8 cellular contexts compared by ENCODE assay signal in the genomic region with DNA sequence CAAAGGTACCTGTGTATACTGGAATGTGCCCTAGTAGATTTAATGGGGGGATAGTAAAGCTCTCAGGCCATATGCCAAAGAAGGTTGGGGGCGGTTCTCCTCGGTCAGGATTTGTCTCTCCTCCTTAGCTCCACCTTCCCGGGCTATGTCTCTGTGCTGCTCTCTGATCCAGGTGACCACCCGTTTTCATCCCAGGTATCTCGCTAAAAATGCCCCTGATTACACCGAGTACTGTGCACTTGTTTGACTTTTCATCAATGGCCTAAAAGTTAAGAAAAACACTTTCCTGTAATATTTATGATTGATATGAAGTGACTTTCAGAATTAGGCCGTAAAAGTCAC. TPM values are rescaled to one million over a fixed set of nuclear protein-coding genes. Genes with fewer than 3 reads are reported as not detected.
DNase-seq lines count a peak whose midpoint lies in the region; ATAC-seq and TF ChIP-seq lines count a peak whose summit lies in the region.

No MANE protein-coding gene starts in this region.

- H3K18ac ChIP-seq in IMR-90 (ENCODE audit: low read depth, low read length), result no peak overlapping the region

- H2AK5ac ChIP-seq in IMR-90 (ENCODE audit: low read depth, low read length), result 0 out of 2 replicates have a peak overlapping the region, but pooled peaks have one; percentile 89

- peak overlapping the region; percentile 94 to 99 (median 96) for H3K4me3 Mint-ChIP-seq in CD4-positive, alpha-beta memory T cell

- 0 out of 2 replicates have a peak, but pooled peaks cover 5% of the 10 kb centered on the region for H4K20me1 ChIP-seq in IMR-90 (ENCODE audit: insufficient read depth, low read length)

- POLR2A ChIA-PET in CD4-positive, alpha-beta memory T cell (lab: Charles Lee; ENCODE audit: partially characterized antibody), result interaction anchor here (1.5 to 3.1 kb wide), 2 partner anchors 9 kb away, joined by 4 to 47 read pairs; no protein-coding TSS in a partner anchor
- POLR2A ChIA-PET in IMR-90 (lab: Charles Lee; ENCODE audit: unreplicated experiment), result no interaction called here

- intact Hi-C loops in CD4-positive, alpha-beta memory T cell (cut with micrococcal nuclease), result loop anchor here (1.0 to 5.0 kb wide), 4 partner anchors 10 to 278 kb away; no protein-coding TSS in a partner anchor
- intact Hi-C loops in IMR-90 (cut with micrococcal nuclease), result loop anchor here (2.0 kb wide), 1 partner anchor 37 kb away; no protein-coding TSS in a partner anchor

- TF ChIP-seq RAD21 in IMR-90 (IDR thresholded peaks at IDR 0.05; ENCODE audit: low read length), result no peak

- H3K14ac ChIP-seq in IMR-90 (replicated peaks; ENCODE audit: low read depth, low read length), result peak overlapping the region; percentile 84

- H3K23ac ChIP-seq in IMR-90 (ENCODE audit: low read depth, low read length), result peak overlapping the region; percentile 85; the same call in 1 of the 2 replicates

- H4K91ac ChIP-seq in IMR-90 (ENCODE audit: insufficient read depth, low read depth, low read length), result no peak overlapping the region; the same call in 1 of the 2 replicates

- peak overlapping the region; percentile 93 to 97 for H3K4me3 ChIP-seq in CD4-positive, alpha-beta memory T cell (ENCODE audit: low read length in 2 of 2)
- H3K4me3 ChIP-seq in IMR-90 (ENCODE audit: insufficient read depth, low read depth, low read length), result peak overlapping the region; percentile 98
- H3K4me3 ChIP-seq in adipocyte (ENCODE audit: low read length), result peak overlapping the region; percentile 85
- H3K4me3 ChIP-seq in tibial nerve, result peak overlapping the region; percentile 62 to 99 (median 92)

- H3K4ac ChIP-seq in IMR-90 (ENCODE audit: low read depth, low read length), result peak overlapping the region; percentile 39; the same call in 1 of the 2 replicates

- DNase-seq in CD4-positive, alpha-beta memory T cell, result no peak
- no peak for DNase-seq in IMR-90
- DNase-seq in adipocyte (ENCODE audit: low read depth), result no peak
- DNase-seq in kidney tubule cell (ENCODE audit: low spot score), result peak; percentile 35
- no peak for DNase-seq in tibial nerve (ENCODE audit: low spot score in 2 of 2)
- no peak for DNase-seq in NCI-H187 (lab: John Stamatoyannopoulos, UW)
- no peak for DNase-seq in stimulated activated naive CD4-positive, alpha-beta T cell (lab: John Stamatoyannopoulos, UW)

- H4K8ac ChIP-seq in IMR-90 (ENCODE audit: low read depth in 2 of 2, low read length in 2 of 2), result peak overlapping the region; percentile 50 to 98; a peak in 3 of 4 replicates

- H2BK15ac ChIP-seq in IMR-90 (ENCODE audit: low read depth, low read length), result no peak overlapping the region

- CTCF ChIA-PET in CD4-positive, alpha-beta memory T cell (lab: Charles Lee; ENCODE audit: partially characterized antibody), result interaction anchor here (1.3 to 2.6 kb wide), 3 partner anchors 10 to 64 kb away, joined by 5 to 10 read pairs (median 8); no protein-coding TSS in a partner anchor
- CTCF ChIA-PET in IMR-90 (lab: Yijun Ruan, JAX), result interaction anchor here (1.5 kb wide), 1 partner anchor 38 kb away, joined by 8 read pairs; no protein-coding TSS in a partner anchor

- H3K36me3 ChIP-seq in CD4-positive, alpha-beta memory T cell (ENCODE audit: insufficient read depth, low read length), result peaks cover 53% of the 10 kb centered on the region
- H3K36me3 ChIP-seq in IMR-90 (ENCODE audit: control insufficient read depth, insufficient read depth, low read length), result peaks cover 48% of the 10 kb centered on the region
- peaks cover 61% of the 10 kb centered on the region for H3K36me3 ChIP-seq in adipocyte (ENCODE audit: control insufficient read depth, insufficient read depth, low read length, severe bottlenecking)
- peaks cover 0 to 62% (median 8%) of the 10 kb centered on the region in 3 donors for H3K36me3 ChIP-seq in tibial nerve

- no peak for TF ChIP-seq EP300 in tibial nerve (IDR thresholded peaks at IDR 0.05)

- 0 out of 2 replicates have a peak, but pooled peaks cover 7% of the 10 kb centered on the region for H3K9me1 ChIP-seq in IMR-90 (ENCODE audit: insufficient read depth, low read length)

- H3K79me1 ChIP-seq in IMR-90 (ENCODE audit: low read depth in 1 of 2, low read length in 2 of 2), result peaks cover 49 to 77% of the 10 kb centered on the region in 2 experiments

- no CpG with 5 or more reads among the region's 7 CpGs for WGBS in IMR-90 (ENCODE audit: extremely low coverage in 2 of 2, insufficient read length in 1 of 2), 2 experiments
- 14% methylated on average over 7 of the region's 7 CpGs for WGBS in tibial nerve, 2 donors

- H3K27ac Mint-ChIP-seq in CD4-positive, alpha-beta memory T cell, result peak overlapping the region; percentile 82 to 99 (median 85)

- H3K27ac ChIP-seq in CD4-positive, alpha-beta memory T cell (ENCODE audit: low read depth, low read length), result peak overlapping the region; percentile 91
- H3K27ac ChIP-seq in IMR-90 (ENCODE audit: insufficient read depth, low read length) (peak overlapping the region; percentile 92), tibial nerve (peak overlapping the region in 2 of 4 donors; percentile 69 to 88)

- peaks cover 31 to 70% (median 48%) of the 10 kb centered on the region in 4 donors for H3K4me1 Mint-ChIP-seq in CD4-positive, alpha-beta memory T cell

- H4K5ac ChIP-seq in IMR-90 (ENCODE audit: low read depth, low read length), result no peak overlapping the region; the same call in 1 of the 2 replicates

- TF ChIP-seq CTCF in IMR-90 (conservative IDR thresholded peaks at IDR 0.05; ENCODE audit: low read depth, low read length) (no peak), tibial nerve (IDR thresholded peaks at IDR 0.05) (no peak)

- H3K27me3 Mint-ChIP-seq in CD4-positive, alpha-beta memory T cell, result no peaks in the 10 kb centered on the region

- H2AK9ac ChIP-seq in IMR-90 (replicated peaks; ENCODE audit: low read depth, low read length, poor library complexity), result peak overlapping the region; percentile 97

- H2BK120ac ChIP-seq in IMR-90 (ENCODE audit: low read depth, low read length), result no peak overlapping the region

- no peak overlapping the region for H2AFZ ChIP-seq in IMR-90 (replicated peaks; ENCODE audit: low read length, poor library complexity)

- BruUV-seq in IMR-90 (replicated peaks; lab: Mats Ljungman, UMichigan), result no TSS peak

- peaks cover 57% of the 10 kb centered on the region for H3K4me1 ChIP-seq in CD4-positive, alpha-beta memory T cell (ENCODE audit: insufficient read depth, low read length)
- H3K4me1 ChIP-seq in IMR-90 (ENCODE audit: control insufficient read depth, insufficient read depth, low read length) (peaks cover 11% of the 10 kb centered on the region), adipocyte (ENCODE audit: control insufficient read depth, insufficient read depth, low read length) (peaks cover 27% of the 10 kb centered on the region), tibial nerve (peaks cover 0 to 49% (median 11%) of the 10 kb centered on the region in 4 donors)

- no peak overlapping the region for H2BK20ac ChIP-seq in IMR-90 (ENCODE audit: low read depth, low read length)

- no peaks in the 10 kb centered on the region for H3K9me3 ChIP-seq in CD4-positive, alpha-beta memory T cell (ENCODE audit: control insufficient read depth in 1 of 2, low read length in 2 of 2)
- H3K9me3 ChIP-seq in IMR-90 (ENCODE audit: control insufficient read depth, insufficient read depth, low read length), result no peaks in the 10 kb centered on the region
- no peaks in the 10 kb centered on the region for H3K9me3 ChIP-seq in adipocyte (ENCODE audit: control insufficient read depth, low read length)
- H3K9me3 ChIP-seq in tibial nerve, result no peaks in the 10 kb centered on the region

- TF ChIP-seq POLR2A in IMR-90 (IDR thresholded peaks at IDR 0.05; ENCODE audit: low read depth, low read length) (no peak), tibial nerve (IDR thresholded peaks at IDR 0.05) (no peak)

- peaks cover 35 to 72% of the 10 kb centered on the region in 2 donors for H3K36me3 Mint-ChIP-seq in CD4-positive, alpha-beta memory T cell

- H3K4me2 ChIP-seq in IMR-90 (ENCODE audit: low read depth, low read length), result peak overlapping the region; percentile 88

- peak overlapping the region; percentile 97 for H3K9ac ChIP-seq in IMR-90 (ENCODE audit: low read depth, low read length)
- peak overlapping the region; percentile 95 for H3K9ac ChIP-seq in adipocyte (ENCODE audit: low read length)

- H3K56ac ChIP-seq in IMR-90 (ENCODE audit: extremely low read depth, insufficient read depth, low read length), result peak overlapping the region; percentile 54

- no peaks in the 10 kb centered on the region for H3K9me3 Mint-ChIP-seq in CD4-positive, alpha-beta memory T cell

- in situ Hi-C loops in IMR-90 (cut with MboI; ENCODE audit: low sequenced_read_pairs), result no loop called here

- H3K27me3 ChIP-seq in CD4-positive, alpha-beta memory T cell (ENCODE audit: insufficient read depth, low read length), result no peaks in the 10 kb centered on the region
- H3K27me3 ChIP-seq in IMR-90 (ENCODE audit: control insufficient read depth, insufficient read depth, low read length) (no peaks in the 10 kb centered on the region), adipocyte (replicated peaks; ENCODE audit: control insufficient read depth, insufficient read depth, low read length) (no peaks in the 10 kb centered on the region), tibial nerve (no peaks in the 10 kb centered on the region)

- dilution Hi-C loops in IMR-90 (cut with HindIII; ENCODE audit: low sequenced_read_pairs, unreplicated experiment), result no loop called here

- peak overlapping the region; percentile 86 for H2BK5ac ChIP-seq in IMR-90 (ENCODE audit: low read depth, low read length, poor library complexity, severe bottlenecking)

- ATAC-seq in IMR-90 (ENCODE audit: low read depth), result no peak
- no peak for ATAC-seq in GM21619 (IDR thresholded peaks at IDR 0.05; ENCODE audit: unreplicated experiment)

TF ChIP-seq in IMR-90, 13 proteins besides CTCF, POLR2A, EP300 and RAD21 (continues in another document):
- no peak for TF ChIP-seq NFE2L2 (IDR thresholded peaks at IDR 0.05; ENCODE audit: low read depth, low read length)

RNA-seq across cellular contexts. Expression of gene NDUFS6, which starts 0.7 kb away (rescaled TPM):
- 10 to 100 TPM; 14.4 to 16.9 TPM for total RNA-seq in CD4-positive, alpha-beta memory T cell
- polyA plus RNA-seq in CD4-positive, alpha-beta memory T cell, result 10 to 100 TPM; 60.1 to 79.0 TPM
- 10.4 and 26.9 TPM in 2 replicates for total RNA-seq in IMR-90 (2012; rRNA removed)
- 69.0 and 119 TPM in 2 replicates for polyA plus RNA-seq in IMR-90 (2012; rRNA removed)
- polyA plus RNA-seq in IMR-90 (2012; cell fraction: cytosol; rRNA removed), result 70.7 and 121 TPM in 2 replicates
- 19.3 and 45.4 TPM in 2 replicates for polyA plus RNA-seq in IMR-90 (2012; cell fraction: nucleus; rRNA removed; ENCODE audit: low replicate concordance)
- 10 to 100 TPM; 28.2 to 62.0 (median 40.3) TPM for total RNA-seq in tibial nerve

RNA-seq across cellular contexts. Expression of gene MRPL36, which starts 2.3 kb away (rescaled TPM):
- 10 to 100 TPM; 30.7 to 34.8 TPM for total RNA-seq in CD4-positive, alpha-beta memory T cell
- 10 to 100 TPM; 74.6 to 85.1 TPM for polyA plus RNA-seq in CD4-positive, alpha-beta memory T cell
- 63.9 and 85.9 TPM in 2 replicates for total RNA-seq in IMR-90 (2012; rRNA removed)
- polyA plus RNA-seq in IMR-90 (2012; rRNA removed), result 103 and 134 TPM in 2 replicates
- 101 and 125 TPM in 2 replicates for polyA plus RNA-seq in IMR-90 (2012; cell fraction: cytosol; rRNA removed)
- polyA plus RNA-seq in IMR-90 (2012; cell fraction: nucleus; rRNA removed; ENCODE audit: low replicate concordance), result 35.7 and 44.4 TPM in 2 replicates
- 10 to 100 TPM; 18.2 to 54.0 (median 27.8) TPM for total RNA-seq in tibial nerve
